Comparison of ENCODE assay signal across 8 cellular contexts in genomic region chr5:37005946-37006540, GRCh38.
DNase-seq lines count a peak whose midpoint lies in the region; ATAC-seq, FAIRE-seq and TF ChIP-seq lines count a peak whose summit lies in the region.

No MANE protein-coding gene starts in this region.

- ATAC-seq in HG03045 (IDR thresholded peaks at IDR 0.05; ENCODE audit: unreplicated experiment) (no peak), HG02852 (IDR thresholded peaks at IDR 0.05; ENCODE audit: unreplicated experiment) (no peak), HG02571 (IDR thresholded peaks at IDR 0.05; ENCODE audit: unreplicated experiment) (no peak)

- FAIRE-seq in islet of Langerhans (lab: Jason Lieb, UNC) = peak; percentile 96

- H3K4me3 ChIP-seq in Jurkat, Clone E6-1 (ENCODE audit: low read length) = no peak overlapping the region
- H3K4me3 ChIP-seq in WI38 (ENCODE audit: low read depth, low read length) = no peak overlapping the region

- peak; percentile 51 for DNase-seq in DMS 273 (lab: John Stamatoyannopoulos, UW; ENCODE audit: unreplicated experiment)
- DNase-seq in DMS 273 treated with DMSO at 0.1 percent for 48 hours (lab: John Stamatoyannopoulos, UW) = no peak
- peak; percentile 4 for DNase-seq in Jurkat, Clone E6-1 (ENCODE audit: low read depth, low spot score)

- TF ChIP-seq CTCF in WI38 (IDR thresholded peaks at IDR 0.05; ENCODE audit: low read depth, low read length) = peak; percentile 30; the same call in 1 of the 2 replicates
